Comparison of ENCODE assay signal across 2 cellular contexts in the genomic region with DNA sequence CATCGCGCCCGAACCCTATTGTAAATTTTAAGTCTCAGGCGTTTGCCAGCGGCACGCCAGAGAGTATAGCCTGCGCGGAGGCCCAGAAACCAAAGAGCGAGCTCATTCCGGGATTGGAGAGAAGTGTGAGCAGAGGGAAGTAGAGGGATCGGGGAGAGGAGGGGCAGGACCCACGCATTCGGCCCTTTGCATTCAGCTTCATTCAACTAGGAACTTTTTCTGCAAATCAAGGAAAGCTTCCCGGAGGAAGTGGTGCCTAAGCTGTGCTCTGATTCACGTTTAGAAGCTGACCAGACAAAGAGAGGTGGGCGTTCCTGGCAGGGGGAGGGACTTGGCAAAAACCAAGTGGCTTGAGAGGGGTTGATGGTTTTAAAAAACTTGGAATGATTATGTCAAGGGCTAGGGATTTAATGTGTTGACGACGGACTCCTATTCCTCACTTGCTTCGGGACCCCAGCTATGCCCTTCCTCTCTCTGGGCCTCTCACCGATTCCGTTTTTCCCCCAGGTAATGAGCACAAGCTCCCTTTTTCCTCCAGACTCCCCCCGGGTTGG.
A peak's percentile ranks its signal among the peaks of the same experiment; 100 is the strongest.
TF ChIP-seq lines count a peak whose summit lies in the region.

No MANE protein-coding gene starts in this region.

TF ChIP-seq in HCT116, 20 proteins besides CTCF, POLR2A, EP300 and RAD21:
- TF ChIP-seq POLR2AphosphoS5 (IDR thresholded peaks at IDR 0.05; ENCODE audit: low read depth, low read length) = peak; percentile 98
- no peak; the same call in 1 of the 2 replicates for TF ChIP-seq SP1 (IDR thresholded peaks at IDR 0.05; ENCODE audit: low read depth)
- TF ChIP-seq REST (IDR thresholded peaks at IDR 0.05; ENCODE audit: low read depth) = no peak
- TF ChIP-seq SIN3A (IDR thresholded peaks at IDR 0.05; ENCODE audit: low read depth) = peak; percentile 27
- TF ChIP-seq FOSL1 (IDR thresholded peaks at IDR 0.05; ENCODE audit: low read depth) = no peak
- TF ChIP-seq EGR1 (IDR thresholded peaks at IDR 0.05; ENCODE audit: low read depth) = peak; percentile 64
- TF ChIP-seq ZNF274 (IDR thresholded peaks at IDR 0.05; ENCODE audit: low read depth, low read length) = no peak
- TF ChIP-seq ELF1 (IDR thresholded peaks at IDR 0.05; ENCODE audit: borderline replicate concordance, low read depth) = no peak
- no peak for TF ChIP-seq CEBPB (IDR thresholded peaks at IDR 0.05; ENCODE audit: low read depth)
- no peak for TF ChIP-seq EZH2 (IDR thresholded peaks at IDR 0.05)
- TF ChIP-seq YY1 (IDR thresholded peaks at IDR 0.05; ENCODE audit: extremely low read depth, insufficient replicate concordance, low read depth, low read length) = peak; percentile 4
- TF ChIP-seq JUND (IDR thresholded peaks at IDR 0.05) = peak; percentile 83
- TF ChIP-seq CBX3 (IDR thresholded peaks at IDR 0.05; ENCODE audit: low read depth) = no peak
- TF ChIP-seq ZFX (IDR thresholded peaks at IDR 0.05) = peak; percentile 17; the same call in 1 of the 2 replicates
- TF ChIP-seq SRF (IDR thresholded peaks at IDR 0.05; ENCODE audit: low read depth) = no peak
- peak; percentile 29 for TF ChIP-seq TCF7L2 (IDR thresholded peaks at IDR 0.05; ENCODE audit: borderline replicate concordance, extremely low read depth, insufficient read depth, insufficient read length)
- TF ChIP-seq, protein P1, sequence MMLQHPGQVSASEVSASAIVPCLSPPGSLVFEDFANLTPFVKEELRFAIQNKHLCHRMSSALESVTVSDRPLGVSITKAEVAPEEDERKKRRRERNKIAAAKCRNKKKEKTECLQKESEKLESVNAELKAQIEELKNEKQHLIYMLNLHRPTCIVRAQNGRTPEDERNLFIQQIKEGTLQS (IDR thresholded peaks at IDR 0.05) = no peak
- TF ChIP-seq, protein P2, sequence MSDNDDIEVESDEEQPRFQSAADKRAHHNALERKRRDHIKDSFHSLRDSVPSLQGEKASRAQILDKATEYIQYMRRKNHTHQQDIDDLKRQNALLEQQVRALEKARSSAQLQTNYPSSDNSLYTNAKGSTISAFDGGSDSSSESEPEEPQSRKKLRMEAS (IDR thresholded peaks at IDR 0.05) = peak; percentile 63; the same call in 1 of the 2 replicates
- no peak for TF ChIP-seq ZBTB33 (IDR thresholded peaks at IDR 0.05; ENCODE audit: extremely low read depth, insufficient replicate concordance, low read length)
- no peak for TF ChIP-seq EZH2phosphoT487 (IDR thresholded peaks at IDR 0.05; ENCODE audit: borderline replicate concordance)

TF ChIP-seq in endothelial cell of umbilical vein, 7 proteins besides CTCF, POLR2A, EP300 and RAD21:
- peak; percentile 47 for TF ChIP-seq POLR2AphosphoS5 (IDR thresholded peaks at IDR 0.05; ENCODE audit: insufficient read depth, low read depth, low read length)
- peak; percentile 61 for TF ChIP-seq FOS (IDR thresholded peaks at IDR 0.05; ENCODE audit: borderline replicate concordance, insufficient read depth, low read length)
- no peak for TF ChIP-seq MYC (IDR thresholded peaks at IDR 0.05; ENCODE audit: low read depth, low read length)
- peak; percentile 20 for TF ChIP-seq JUN (IDR thresholded peaks at IDR 0.05; ENCODE audit: borderline replicate concordance, insufficient read depth, insufficient read length, low read depth)
- TF ChIP-seq GATA2 (IDR thresholded peaks at IDR 0.05; ENCODE audit: insufficient read depth, insufficient read length, low read depth, low read length) = no peak
- no peak for TF ChIP-seq EZH2 (IDR thresholded peaks at IDR 0.05; ENCODE audit: borderline replicate concordance, low read depth, low read length, severe bottlenecking)
- TF ChIP-seq, protein P2 (IDR thresholded peaks at IDR 0.05; ENCODE audit: insufficient read depth, insufficient read length) = no peak
